In genomic region chr14:39107624-39108023, GRCh38 we compare ENCODE assay signal across 8 cellular contexts. TPM values are rescaled to one million over a fixed set of nuclear protein-coding genes. Genes with fewer than 3 reads are reported as not detected.
A peak's percentile ranks its signal among the peaks of the same experiment; 100 is the strongest.
DNase-seq lines count a peak whose midpoint lies in the region; ATAC-seq and TF ChIP-seq lines count a peak whose summit lies in the region.

No MANE protein-coding gene starts in this region.

- ATAC-seq in activated naive CD8-positive, alpha-beta T cell treated with anti-CD3 and anti-CD28 coated beads, Interleukin-2, amount 50 U/mL, for 24 hours = no peak
- ATAC-seq in effector memory CD8-positive, alpha-beta T cell (replicated peaks) = no peak

- intact Hi-C loops in posterior cingulate gyrus (cut with DNase I) = loop anchor here (5.0 kb wide), 1 partner anchor 260 kb away; no protein-coding TSS in a partner anchor

- no peak overlapping the region for H3K4me3 ChIP-seq in Jurkat, Clone E6-1 (ENCODE audit: low read length)

- H3K4me1 Mint-ChIP-seq in glutamatergic neuron (ENCODE audit: low read depth, unreplicated experiment) = no peaks in the 10 kb centered on the region
- peaks cover 19% of the 10 kb centered on the region for H3K4me1 Mint-ChIP-seq in activated naive CD8-positive, alpha-beta T cell treated with anti-CD3 and anti-CD28 coated beads, Interleukin-2, amount 50 U/mL, for 24 hours
- peaks cover 8 to 10% of the 10 kb centered on the region in 2 donors for H3K4me1 Mint-ChIP-seq in effector memory CD8-positive, alpha-beta T cell (ENCODE audit: low read depth in 2 of 2)

- TF ChIP-seq CTCF in 22Rv1 (IDR thresholded peaks at IDR 0.05) (peak; percentile 56), GM10266 (IDR thresholded peaks at IDR 0.05; ENCODE audit: control insufficient read depth, insufficient read depth, low read depth, missing control alignments) (peak; percentile 58), glutamatergic neuron (IDR thresholded peaks at IDR 0.05; ENCODE audit: partially characterized antibody, unreplicated experiment) (peak; percentile 16)

- H3K27me3 Mint-ChIP-seq in glutamatergic neuron (ENCODE audit: unreplicated experiment) = no peaks in the 10 kb centered on the region
- no peaks in the 10 kb centered on the region for H3K27me3 Mint-ChIP-seq in activated naive CD8-positive, alpha-beta T cell treated with anti-CD3 and anti-CD28 coated beads, Interleukin-2, amount 50 U/mL, for 24 hours
- peaks cover 0 to 8% of the 10 kb centered on the region in 2 donors for H3K27me3 Mint-ChIP-seq in effector memory CD8-positive, alpha-beta T cell

- H3K36me3 Mint-ChIP-seq in glutamatergic neuron (ENCODE audit: unreplicated experiment) = no peaks in the 10 kb centered on the region
- no peaks in the 10 kb centered on the region for H3K36me3 Mint-ChIP-seq in activated naive CD8-positive, alpha-beta T cell treated with anti-CD3 and anti-CD28 coated beads, Interleukin-2, amount 50 U/mL, for 24 hours (ENCODE audit: low read depth)
- H3K36me3 Mint-ChIP-seq in effector memory CD8-positive, alpha-beta T cell (ENCODE audit: insufficient read depth) = peaks cover 4% of the 10 kb centered on the region

- H3K4me3 Mint-ChIP-seq in glutamatergic neuron (ENCODE audit: unreplicated experiment) = no peak overlapping the region
- H3K4me3 Mint-ChIP-seq in activated naive CD8-positive, alpha-beta T cell treated with anti-CD3 and anti-CD28 coated beads, Interleukin-2, amount 50 U/mL, for 24 hours = no peak overlapping the region
- no peak overlapping the region for H3K4me3 Mint-ChIP-seq in effector memory CD8-positive, alpha-beta T cell

- H3K27ac ChIP-seq in 22Rv1 = no peak overlapping the region

- no peak overlapping the region for H3K27ac Mint-ChIP-seq in glutamatergic neuron (ENCODE audit: unreplicated experiment)
- no peak overlapping the region for H3K27ac Mint-ChIP-seq in activated naive CD8-positive, alpha-beta T cell treated with anti-CD3 and anti-CD28 coated beads, Interleukin-2, amount 50 U/mL, for 24 hours
- no peak overlapping the region for H3K27ac Mint-ChIP-seq in effector memory CD8-positive, alpha-beta T cell

- DNase-seq in GM10266 (ENCODE audit: extremely low spot score) (peak; percentile 64), SK-N-DZ (ENCODE audit: low spot score) (peak; percentile 44), glutamatergic neuron (no peak), posterior cingulate gyrus (no peak)
- DNase-seq in Jurkat, Clone E6-1 (ENCODE audit: low read depth, low spot score) = peak; percentile 44
- no peak for DNase-seq in activated naive CD8-positive, alpha-beta T cell treated with anti-CD3 and anti-CD28 coated beads, Interleukin-2, amount 50 U/mL, for 24 hours
- no peak for DNase-seq in effector memory CD8-positive, alpha-beta T cell

- peaks cover 2% of the 10 kb centered on the region for H3K9me3 Mint-ChIP-seq in glutamatergic neuron (ENCODE audit: unreplicated experiment)
- H3K9me3 Mint-ChIP-seq in activated naive CD8-positive, alpha-beta T cell treated with anti-CD3 and anti-CD28 coated beads, Interleukin-2, amount 50 U/mL, for 24 hours = no peaks in the 10 kb centered on the region
- H3K9me3 Mint-ChIP-seq in effector memory CD8-positive, alpha-beta T cell = no peaks in the 10 kb centered on the region

RNA-seq across cellular contexts. Expression of gene SEC23A, which starts 4.6 kb away (rescaled TPM):
- 25.3 TPM for polyA plus RNA-seq in Jurkat, Clone E6-1 (2012; ENCODE audit: insufficient read depth, insufficient read length)
- polyA plus RNA-seq in SK-N-DZ (2014; cell fraction: cytosol; rRNA removed) = 55.5 and 67.9 TPM in 2 replicates
- polyA plus RNA-seq in SK-N-DZ (2014; cell fraction: nucleus; rRNA removed) = 41.6 and 51.5 TPM in 2 replicates
- 59.2 TPM for total RNA-seq in glutamatergic neuron (ENCODE audit: unreplicated experiment)

RNA-seq across cellular contexts. Expression of gene GEMIN2, which starts 6.5 kb away (rescaled TPM):
- 42.0 TPM for polyA plus RNA-seq in Jurkat, Clone E6-1 (2012; ENCODE audit: insufficient read depth, insufficient read length)
- 70.5 and 92.7 TPM in 2 replicates for polyA plus RNA-seq in SK-N-DZ (2014; cell fraction: cytosol; rRNA removed)
- 55.6 and 84.9 TPM in 2 replicates for polyA plus RNA-seq in SK-N-DZ (2014; cell fraction: nucleus; rRNA removed)
- total RNA-seq in glutamatergic neuron (ENCODE audit: unreplicated experiment) = 16.1 TPM

Comparison
In these comparisons a context has a peak if more than half of its experiments do, and no peak if none do; other contexts are left out.
1. DNase-seq: peak in GM10266 (single experiment), Jurkat, Clone E6-1 (single experiment) and SK-N-DZ (single experiment); none in glutamatergic neuron (single experiment), activated naive CD8-positive, alpha-beta T cell treated with anti-CD3 and anti-CD28 coated beads, Interleukin-2, amount 50 U/mL, for 24 hours (single experiment), posterior cingulate gyrus (0 of 10) and effector memory CD8-positive, alpha-beta T cell (0 of 3).
2. Peak in every context shown above with its lines, with median percentiles within 50 percentile points of each other: CTCF ChIP-seq.